Comparison of ENCODE assay signal across 8 cellular contexts in genomic region chr14:80941241-80942157, GRCh38. TPM values are rescaled to one million over a fixed set of nuclear protein-coding genes. Genes with fewer than 3 reads are reported as not detected.
DNase-seq lines count a peak whose midpoint lies in the region; ATAC-seq, FAIRE-seq and TF ChIP-seq lines count a peak whose summit lies in the region.

Gene CEP128, minus strand, starts transcription at chr14:80941738.

- H3K4ac ChIP-seq in mesendoderm (ENCODE audit: low read depth, low read length), result peak within 1 kb of the TSS; percentile 36

- H3K56ac ChIP-seq in mesendoderm (ENCODE audit: low read length), result peak within 1 kb of the TSS; percentile 91

- peak within 1 kb of the TSS; percentile 89 for H3K18ac ChIP-seq in mesendoderm (ENCODE audit: low read length)

- peak within 1 kb of the TSS; percentile 7 for H3K27ac ChIP-seq in mesendoderm (ENCODE audit: low read depth, low read length)

- H3K4me2 ChIP-seq in mesendoderm (ENCODE audit: low read length), result peak within 1 kb of the TSS; percentile 73

- H3K36me3 Mint-ChIP-seq in Caco-2 (ENCODE audit: insufficient read depth, unreplicated experiment), result peaks cover 4% of the 10 kb centered on the region
- H3K36me3 Mint-ChIP-seq in activated CD8-positive, alpha-beta memory T cell treated with anti-CD3 and anti-CD28 coated beads, Interleukin-2, amount 10 ng/mL, durations not matched to agents 7 days and 5 days, result peaks cover 2% of the 10 kb centered on the region

- H3K27me3 ChIP-seq in Caco-2 (replicated peaks; ENCODE audit: control insufficient read depth, insufficient read depth, low read length) (no peaks in the 10 kb centered on the region), NT2/D1 (ENCODE audit: insufficient read depth, insufficient read length) (no peaks in the 10 kb centered on the region), endocrine pancreas (ENCODE audit: control insufficient read depth, insufficient read depth, low read length) (no peaks in the 10 kb centered on the region), mesendoderm (ENCODE audit: insufficient read depth, low read length, poor library complexity) (no peaks in the 10 kb centered on the region)

- H3K4me1 ChIP-seq in Caco-2 (peaks cover 9% of the 10 kb centered on the region), NT2/D1 (ENCODE audit: insufficient read depth, insufficient read length) (no peaks in the 10 kb centered on the region), endocrine pancreas (ENCODE audit: control insufficient read depth, insufficient read depth, low read length) (no peaks in the 10 kb centered on the region), mesendoderm (ENCODE audit: control insufficient read depth, low read depth, low read length) (no peaks in the 10 kb centered on the region)

- H3K79me2 ChIP-seq in mesendoderm (ENCODE audit: control insufficient read depth, insufficient read depth, low read length), result peaks cover 3% of the 10 kb centered on the region

- peak; percentile 83 for FAIRE-seq in HTR-8/SVneo (lab: Jason Lieb, UNC)

- DNase-seq in Caco-2 (peak; percentile 96 to 97), HTR-8/SVneo (ENCODE audit: insufficient read length, low spot score) (peak; percentile 90), NT2/D1 (ENCODE audit: low read depth, low spot score) (peak; percentile 90), mesendoderm (peak; percentile 99)
- peak; percentile 95 for DNase-seq in activated CD8-positive, alpha-beta memory T cell treated with anti-CD3 and anti-CD28 coated beads, Interleukin-2, amount 10 ng/mL, durations not matched to agents 7 days and 5 days
- DNase-seq in stimulated activated CD8-positive, alpha-beta memory T cell treated with anti-CD3 and anti-CD28 coated beads, Interleukin-12 subunit alpha, Interleukin-12 subunit beta, amount 100 ng/mL, for 4 hours (ENCODE audit: low read depth), result peak; percentile 68

- H3K9me3 ChIP-seq in Caco-2 (no peaks in the 10 kb centered on the region), NT2/D1 (ENCODE audit: insufficient read depth, low read length) (no peaks in the 10 kb centered on the region), endocrine pancreas (ENCODE audit: control insufficient read depth, low read length) (no peaks in the 10 kb centered on the region)

- CTCF ChIA-PET in Caco-2 (lab: Charles Lee), result interaction anchor here (0.7 to 1.4 kb wide), 4 partner anchors 14 to 63 kb away, joined by 3 to 4 read pairs (median 3); partner anchors contain the start of gene TSHR
- CTCF ChIA-PET in activated CD8-positive, alpha-beta memory T cell treated with anti-CD3 and anti-CD28 coated beads, Interleukin-2, amount 10 ng/mL, durations not matched to agents 7 days and 5 days (lab: Charles Lee), result interaction anchor here (0.6 to 4.8 kb wide), 7 partner anchors 12 to 229 kb away, joined by 3 to 24 read pairs (median 6); partner anchors contain the start of gene TSHR

- peak within 1 kb of the TSS; percentile 86 for H3K27ac Mint-ChIP-seq in Caco-2 (ENCODE audit: unreplicated experiment)
- peak within 1 kb of the TSS; percentile 86 for H3K27ac Mint-ChIP-seq in activated CD8-positive, alpha-beta memory T cell treated with anti-CD3 and anti-CD28 coated beads, Interleukin-2, amount 10 ng/mL, durations not matched to agents 7 days and 5 days

- no peaks in the 10 kb centered on the region for H3K9me3 Mint-ChIP-seq in Caco-2 (ENCODE audit: unreplicated experiment)
- no peaks in the 10 kb centered on the region for H3K9me3 Mint-ChIP-seq in activated CD8-positive, alpha-beta memory T cell treated with anti-CD3 and anti-CD28 coated beads, Interleukin-2, amount 10 ng/mL, durations not matched to agents 7 days and 5 days (ENCODE audit: low read depth)

- H2BK120ac ChIP-seq in mesendoderm (ENCODE audit: low read depth, low read length), result no peak within 1 kb of the TSS

- POLR2A ChIA-PET in Caco-2 (lab: Charles Lee), result interaction anchor here (0.6 to 1.3 kb wide), 3 partner anchors 17 to 280 kb away, joined by 3 to 4 read pairs (median 3); partner anchors contain the start of gene GTF2A1

- H2BK15ac ChIP-seq in mesendoderm (replicated peaks; ENCODE audit: low read depth), result no peak within 1 kb of the TSS

- TSS peak; percentile 71 for BruUV-seq in Caco-2 (replicated peaks; lab: Mats Ljungman, UMichigan)

- H3K79me1 ChIP-seq in mesendoderm (ENCODE audit: low read length), result peaks cover 7% of the 10 kb centered on the region

- WGBS in mesendoderm (ENCODE audit: extremely low coverage, insufficient coverage, low lambda C conversion rate), result no CpG with 5 or more reads among the region's 40 CpGs

- peak within 1 kb of the TSS; percentile 88 for H3K4me3 Mint-ChIP-seq in Caco-2 (ENCODE audit: unreplicated experiment)
- H3K4me3 Mint-ChIP-seq in activated CD8-positive, alpha-beta memory T cell treated with anti-CD3 and anti-CD28 coated beads, Interleukin-2, amount 10 ng/mL, durations not matched to agents 7 days and 5 days, result peak within 1 kb of the TSS; percentile 91

- intact Hi-C loops in Caco-2 (cut with micrococcal nuclease; ENCODE audit: unreplicated experiment), result loop anchor here (1.0 kb wide), 2 partner anchors 13 to 473 kb away; no protein-coding TSS in a partner anchor

- peaks cover 7% of the 10 kb centered on the region for H3K4me1 Mint-ChIP-seq in Caco-2 (ENCODE audit: low read depth, unreplicated experiment)
- peaks cover 34% of the 10 kb centered on the region for H3K4me1 Mint-ChIP-seq in activated CD8-positive, alpha-beta memory T cell treated with anti-CD3 and anti-CD28 coated beads, Interleukin-2, amount 10 ng/mL, durations not matched to agents 7 days and 5 days

- H3K9ac ChIP-seq in NT2/D1 (ENCODE audit: insufficient read length, low read depth) (peak within 1 kb of the TSS; percentile 80), endocrine pancreas (ENCODE audit: control insufficient read depth, insufficient read depth, low read length) (peak within 1 kb of the TSS; percentile 43), mesendoderm (ENCODE audit: low read length) (peak within 1 kb of the TSS; percentile 76)

- peak within 1 kb of the TSS; percentile 81 for H3K4me3 ChIP-seq in Caco-2 (ENCODE audit: low read depth, low read length)
- H3K4me3 ChIP-seq in NT2/D1 (ENCODE audit: insufficient read length, low read depth), result peak within 1 kb of the TSS; percentile 77
- H3K4me3 ChIP-seq in endocrine pancreas (ENCODE audit: control insufficient read depth, insufficient read depth, low read length), result peak within 1 kb of the TSS; percentile 75
- H3K4me3 ChIP-seq in mesendoderm (ENCODE audit: low read length), result peak within 1 kb of the TSS; percentile 76

- no peak within 1 kb of the TSS for H2AK5ac ChIP-seq in mesendoderm (ENCODE audit: low read length)

- no peaks in the 10 kb centered on the region for H3K27me3 Mint-ChIP-seq in Caco-2 (ENCODE audit: insufficient read depth, unreplicated experiment)
- no peaks in the 10 kb centered on the region for H3K27me3 Mint-ChIP-seq in activated CD8-positive, alpha-beta memory T cell treated with anti-CD3 and anti-CD28 coated beads, Interleukin-2, amount 10 ng/mL, durations not matched to agents 7 days and 5 days

- TF ChIP-seq CTCF in Caco-2 (IDR thresholded peaks at IDR 0.05; ENCODE audit: insufficient read depth in 1 of 2, low read depth in 1 of 2, low read length in 1 of 2, severe bottlenecking in 1 of 2, unreplicated experiment in 1 of 2), result no peak

- peak; percentile 96 for ATAC-seq in GM21381 (IDR thresholded peaks at IDR 0.05; ENCODE audit: unreplicated experiment)
- peak; percentile 97 for ATAC-seq in activated CD8-positive, alpha-beta memory T cell treated with anti-CD3 and anti-CD28 coated beads, Interleukin-2, amount 10 ng/mL, durations not matched to agents 7 days and 5 days

- H3K36me3 ChIP-seq in Caco-2 (ENCODE audit: control insufficient read depth, insufficient read depth, low read length) (no peaks in the 10 kb centered on the region), NT2/D1 (ENCODE audit: insufficient read depth, insufficient read length, low read length) (peaks cover 8% of the 10 kb centered on the region), endocrine pancreas (ENCODE audit: control insufficient read depth, insufficient read depth, low read length) (no peaks in the 10 kb centered on the region), mesendoderm (ENCODE audit: control insufficient read depth, insufficient read depth, low read length) (no peaks in the 10 kb centered on the region)

- no peak within 1 kb of the TSS for H4K5ac ChIP-seq in mesendoderm (ENCODE audit: low read length)

- H3K23ac ChIP-seq in mesendoderm (ENCODE audit: low read length), result no peak within 1 kb of the TSS

- peak within 1 kb of the TSS; percentile 95 for H4K8ac ChIP-seq in mesendoderm (ENCODE audit: low read depth, low read length)

- H2BK5ac ChIP-seq in mesendoderm (ENCODE audit: low read length), result no peak within 1 kb of the TSS

RNA-seq across cellular contexts. Expression of gene CEP128, which starts in this region (rescaled TPM):
- total RNA-seq in Caco-2 (2022), result 16.7 and 22.6 TPM in 2 replicates
- total RNA-seq in activated CD8-positive, alpha-beta memory T cell treated with anti-CD3 and anti-CD28 coated beads, Interleukin-2, amount 10 ng/mL, durations not matched to agents 7 days and 5 days, result 10 to 100 TPM; 28.9 to 47.4 TPM
- 5.2 TPM for polyA plus RNA-seq in mesendoderm (2013, experiment 1 of 2)
- 5.5 TPM for polyA plus RNA-seq in mesendoderm (2013, experiment 2 of 2)

Comparison
In these comparisons a context has a peak if more than half of its experiments do, and no peak if none do; other contexts are left out.
1. Peak in every context shown above with its lines: DNase-seq, ATAC-seq, H3K4me3 ChIP-seq and H3K27ac ChIP-seq.